In the genomic region with DNA sequence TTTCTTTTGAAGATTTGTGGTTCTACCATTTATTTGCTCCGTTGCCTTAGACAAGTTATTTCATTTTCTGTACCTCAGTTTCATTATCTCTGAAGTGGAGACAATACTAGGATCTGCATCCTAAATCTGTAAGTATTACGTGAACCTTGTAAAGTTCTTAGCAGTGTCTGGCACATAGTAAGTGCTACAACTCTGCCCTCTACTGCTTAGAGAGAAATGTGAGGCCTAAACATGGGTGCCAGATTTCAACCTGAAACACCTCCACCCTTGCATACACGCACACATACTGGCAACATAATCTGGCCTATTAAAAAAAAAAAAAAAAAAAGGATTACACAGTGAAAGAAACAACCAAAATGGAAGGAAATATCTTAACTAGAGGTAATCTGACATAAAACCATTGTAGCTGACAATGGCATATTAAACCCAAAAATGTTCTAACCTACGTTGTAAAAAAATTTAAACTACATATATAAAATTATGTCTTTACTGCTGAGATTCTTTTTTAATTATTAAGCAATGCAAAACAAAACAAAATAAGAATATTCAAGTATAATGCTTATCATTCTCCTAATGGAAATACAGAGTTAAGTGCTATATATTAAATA, we compare ENCODE assay signal across 8 cellular contexts.
DNase-seq lines count a peak whose midpoint lies in the region; ATAC-seq and TF ChIP-seq lines count a peak whose summit lies in the region.

No MANE protein-coding gene starts in this region.

- no peaks in the 10 kb centered on the region for H3F3A ChIP-seq in GM23338 (replicated peaks; ENCODE audit: low read depth)

- no peaks in the 10 kb centered on the region for H3K9me3 Mint-ChIP-seq in GM23338
- no peaks in the 10 kb centered on the region for H3K9me3 Mint-ChIP-seq in nephron
- H3K9me3 Mint-ChIP-seq in effector memory CD8-positive, alpha-beta T cell: peaks cover 0 to 5% of the 10 kb centered on the region in 2 donors

- H3K4me3 Mint-ChIP-seq in GM23338 (no peak overlapping the region), nephron (no peak overlapping the region)
- H3K4me3 Mint-ChIP-seq in effector memory CD8-positive, alpha-beta T cell: no peak overlapping the region

- no peaks in the 10 kb centered on the region for H3K27me3 ChIP-seq in GM23338 (ENCODE audit: insufficient read depth)

- H3K27me3 Mint-ChIP-seq in GM23338 (ENCODE audit: insufficient read depth, low read depth, poor library complexity) (no peaks in the 10 kb centered on the region), nephron (ENCODE audit: low read depth) (no peaks in the 10 kb centered on the region)
- H3K27me3 Mint-ChIP-seq in effector memory CD8-positive, alpha-beta T cell: no peaks in the 10 kb centered on the region

- no peak overlapping the region for H3K27ac ChIP-seq in GM23338 (ENCODE audit: low read depth)

- no peaks in the 10 kb centered on the region for H3K79me2 ChIP-seq in GM23338 (replicated peaks; ENCODE audit: insufficient read depth)

- no peaks in the 10 kb centered on the region for H4K20me1 ChIP-seq in GM23338 (replicated peaks; ENCODE audit: insufficient read depth)

- H3K4me2 ChIP-seq in GM23338: no peak overlapping the region

- peak; percentile 65 for ATAC-seq in GM23338
- no peak for ATAC-seq in effector memory CD8-positive, alpha-beta T cell (replicated peaks)

- no peaks in the 10 kb centered on the region for H3K9me2 ChIP-seq in GM23338 (ENCODE audit: insufficient read depth)

- no peaks in the 10 kb centered on the region for H3K4me1 ChIP-seq in GM23338 (ENCODE audit: insufficient read depth)

- no peaks in the 10 kb centered on the region for H3K4me1 Mint-ChIP-seq in GM23338
- H3K4me1 Mint-ChIP-seq in nephron: peaks cover 5% of the 10 kb centered on the region
- no peaks in the 10 kb centered on the region for H3K4me1 Mint-ChIP-seq in effector memory CD8-positive, alpha-beta T cell (ENCODE audit: low read depth in 2 of 2)

- H3K36me3 ChIP-seq in GM23338 (ENCODE audit: insufficient read depth): no peaks in the 10 kb centered on the region

- no peak overlapping the region for H3K27ac Mint-ChIP-seq in GM23338
- no peak overlapping the region for H3K27ac Mint-ChIP-seq in nephron
- H3K27ac Mint-ChIP-seq in effector memory CD8-positive, alpha-beta T cell: no peak overlapping the region

- TF ChIP-seq CTCF in GM23338 (conservative IDR thresholded peaks at IDR 0.05; ENCODE audit: low read depth in 2 of 2) (peak; percentile 59 to 82), cardiac fibroblast (IDR thresholded peaks at IDR 0.05; ENCODE audit: low read depth, low read length) (peak; percentile 63), nephron (IDR thresholded peaks at IDR 0.05; ENCODE audit: unreplicated experiment in 3 of 3) (peak; percentile 34 to 51 (median 42))

- H3K36me3 Mint-ChIP-seq in GM23338 (ENCODE audit: low read depth) (no peaks in the 10 kb centered on the region), nephron (ENCODE audit: low read depth) (no peaks in the 10 kb centered on the region)
- no peaks in the 10 kb centered on the region for H3K36me3 Mint-ChIP-seq in effector memory CD8-positive, alpha-beta T cell (ENCODE audit: insufficient read depth)

- DNase-seq in GM04504 (ENCODE audit: low read depth) (peak; percentile 16), GM23338 (ENCODE audit: low spot score) (peak; percentile 47), MV-4-11 (lab: John Stamatoyannopoulos, UW) (peak; percentile 42), cardiac fibroblast (ENCODE audit: low read depth in 2 of 2) (peak; percentile 79 to 82)
- no peak for DNase-seq in effector memory CD8-positive, alpha-beta T cell
- no peak for DNase-seq in activated CD4-positive, CD25-positive, alpha-beta regulatory T cell treated with anti-CD3 and anti-CD28 coated beads, Interleukin-2, amount 50 U/mL, for 72 hours
- DNase-seq in effector CD4-positive, alpha-beta T cell: no peak

- no peak overlapping the region for H2AFZ ChIP-seq in GM23338

- no peak overlapping the region for H3K4me3 ChIP-seq in GM23338
- H3K4me3 ChIP-seq in cardiac fibroblast (replicated peaks in 1 of 2; ENCODE audit: low read depth in 2 of 2, low read length in 2 of 2): no peak overlapping the region

TF ChIP-seq in GM23338, 12 proteins besides CTCF, POLR2A, EP300 and RAD21 (continues in another document):
- TF ChIP-seq, protein P1, sequence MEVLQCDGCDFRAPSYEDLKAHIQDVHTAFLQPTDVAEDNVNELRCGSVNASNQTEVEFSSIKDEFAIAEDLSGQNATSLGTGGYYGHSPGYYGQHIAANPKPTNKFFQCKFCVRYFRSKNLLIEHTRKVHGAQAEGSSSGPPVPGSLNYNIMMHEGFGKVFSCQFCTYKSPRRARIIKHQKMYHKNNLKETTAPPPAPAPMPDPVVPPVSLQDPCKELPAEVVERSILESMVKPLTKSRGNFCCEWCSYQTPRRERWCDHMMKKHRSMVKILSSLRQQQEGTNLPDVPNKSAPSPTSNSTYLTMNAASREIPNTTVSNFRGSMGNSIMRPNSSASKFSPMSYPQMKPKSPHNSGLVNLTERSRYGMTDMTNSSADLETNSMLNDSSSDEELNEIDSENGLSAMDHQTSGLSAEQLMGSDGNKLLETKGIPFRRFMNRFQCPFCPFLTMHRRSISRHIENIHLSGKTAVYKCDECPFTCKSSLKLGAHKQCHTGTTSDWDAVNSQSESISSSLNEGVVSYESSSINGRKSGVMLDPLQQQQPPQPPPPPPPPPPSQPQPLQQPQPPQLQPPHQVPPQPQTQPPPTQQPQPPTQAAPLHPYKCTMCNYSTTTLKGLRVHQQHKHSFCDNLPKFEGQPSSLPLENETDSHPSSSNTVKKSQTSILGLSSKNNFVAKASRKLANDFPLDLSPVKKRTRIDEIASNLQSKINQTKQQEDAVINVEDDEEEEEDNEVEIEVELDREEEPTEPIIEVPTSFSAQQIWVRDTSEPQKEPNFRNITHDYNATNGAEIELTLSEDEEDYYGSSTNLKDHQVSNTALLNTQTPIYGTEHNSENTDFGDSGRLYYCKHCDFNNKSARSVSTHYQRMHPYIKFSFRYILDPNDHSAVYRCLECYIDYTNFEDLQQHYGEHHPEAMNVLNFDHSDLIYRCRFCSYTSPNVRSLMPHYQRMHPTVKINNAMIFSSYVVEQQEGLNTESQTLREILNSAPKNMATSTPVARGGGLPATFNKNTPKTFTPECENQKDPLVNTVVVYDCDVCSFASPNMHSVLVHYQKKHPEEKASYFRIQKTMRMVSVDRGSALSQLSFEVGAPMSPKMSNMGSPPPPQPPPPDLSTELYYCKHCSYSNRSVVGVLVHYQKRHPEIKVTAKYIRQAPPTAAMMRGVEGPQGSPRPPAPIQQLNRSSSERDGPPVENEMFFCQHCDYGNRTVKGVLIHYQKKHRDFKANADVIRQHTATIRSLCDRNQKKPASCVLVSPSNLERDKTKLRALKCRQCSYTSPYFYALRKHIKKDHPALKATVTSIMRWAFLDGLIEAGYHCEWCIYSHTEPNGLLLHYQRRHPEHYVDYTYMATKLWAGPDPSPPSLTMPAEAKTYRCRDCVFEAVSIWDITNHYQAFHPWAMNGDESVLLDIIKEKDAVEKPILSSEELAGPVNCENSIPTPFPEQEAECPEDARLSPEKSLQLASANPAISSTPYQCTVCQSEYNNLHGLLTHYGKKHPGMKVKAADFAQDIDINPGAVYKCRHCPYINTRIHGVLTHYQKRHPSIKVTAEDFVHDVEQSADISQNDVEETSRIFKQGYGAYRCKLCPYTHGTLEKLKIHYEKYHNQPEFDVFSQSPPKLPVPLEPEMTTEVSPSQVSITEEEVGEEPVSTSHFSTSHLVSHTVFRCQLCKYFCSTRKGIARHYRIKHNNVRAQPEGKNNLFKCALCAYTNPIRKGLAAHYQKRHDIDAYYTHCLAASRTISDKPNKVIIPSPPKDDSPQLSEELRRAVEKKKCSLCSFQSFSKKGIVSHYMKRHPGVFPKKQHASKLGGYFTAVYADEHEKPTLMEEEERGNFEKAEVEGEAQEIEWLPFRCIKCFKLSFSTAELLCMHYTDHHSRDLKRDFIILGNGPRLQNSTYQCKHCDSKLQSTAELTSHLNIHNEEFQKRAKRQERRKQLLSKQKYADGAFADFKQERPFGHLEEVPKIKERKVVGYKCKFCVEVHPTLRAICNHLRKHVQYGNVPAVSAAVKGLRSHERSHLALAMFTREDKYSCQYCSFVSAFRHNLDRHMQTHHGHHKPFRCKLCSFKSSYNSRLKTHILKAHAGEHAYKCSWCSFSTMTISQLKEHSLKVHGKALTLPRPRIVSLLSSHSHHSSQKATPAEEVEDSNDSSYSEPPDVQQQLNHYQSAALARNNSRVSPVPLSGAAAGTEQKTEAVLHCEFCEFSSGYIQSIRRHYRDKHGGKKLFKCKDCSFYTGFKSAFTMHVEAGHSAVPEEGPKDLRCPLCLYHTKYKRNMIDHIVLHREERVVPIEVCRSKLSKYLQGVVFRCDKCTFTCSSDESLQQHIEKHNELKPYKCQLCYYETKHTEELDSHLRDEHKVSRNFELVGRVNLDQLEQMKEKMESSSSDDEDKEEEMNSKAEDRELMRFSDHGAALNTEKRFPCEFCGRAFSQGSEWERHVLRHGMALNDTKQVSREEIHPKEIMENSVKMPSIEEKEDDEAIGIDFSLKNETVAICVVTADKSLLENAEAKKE (CRISPR knock-in tag; IDR thresholded peaks at IDR 0.05): no peak
- TF ChIP-seq STAT1 (IDR thresholded peaks at IDR 0.05; ENCODE audit: unreplicated experiment): no peak
- TF ChIP-seq, protein P2, sequence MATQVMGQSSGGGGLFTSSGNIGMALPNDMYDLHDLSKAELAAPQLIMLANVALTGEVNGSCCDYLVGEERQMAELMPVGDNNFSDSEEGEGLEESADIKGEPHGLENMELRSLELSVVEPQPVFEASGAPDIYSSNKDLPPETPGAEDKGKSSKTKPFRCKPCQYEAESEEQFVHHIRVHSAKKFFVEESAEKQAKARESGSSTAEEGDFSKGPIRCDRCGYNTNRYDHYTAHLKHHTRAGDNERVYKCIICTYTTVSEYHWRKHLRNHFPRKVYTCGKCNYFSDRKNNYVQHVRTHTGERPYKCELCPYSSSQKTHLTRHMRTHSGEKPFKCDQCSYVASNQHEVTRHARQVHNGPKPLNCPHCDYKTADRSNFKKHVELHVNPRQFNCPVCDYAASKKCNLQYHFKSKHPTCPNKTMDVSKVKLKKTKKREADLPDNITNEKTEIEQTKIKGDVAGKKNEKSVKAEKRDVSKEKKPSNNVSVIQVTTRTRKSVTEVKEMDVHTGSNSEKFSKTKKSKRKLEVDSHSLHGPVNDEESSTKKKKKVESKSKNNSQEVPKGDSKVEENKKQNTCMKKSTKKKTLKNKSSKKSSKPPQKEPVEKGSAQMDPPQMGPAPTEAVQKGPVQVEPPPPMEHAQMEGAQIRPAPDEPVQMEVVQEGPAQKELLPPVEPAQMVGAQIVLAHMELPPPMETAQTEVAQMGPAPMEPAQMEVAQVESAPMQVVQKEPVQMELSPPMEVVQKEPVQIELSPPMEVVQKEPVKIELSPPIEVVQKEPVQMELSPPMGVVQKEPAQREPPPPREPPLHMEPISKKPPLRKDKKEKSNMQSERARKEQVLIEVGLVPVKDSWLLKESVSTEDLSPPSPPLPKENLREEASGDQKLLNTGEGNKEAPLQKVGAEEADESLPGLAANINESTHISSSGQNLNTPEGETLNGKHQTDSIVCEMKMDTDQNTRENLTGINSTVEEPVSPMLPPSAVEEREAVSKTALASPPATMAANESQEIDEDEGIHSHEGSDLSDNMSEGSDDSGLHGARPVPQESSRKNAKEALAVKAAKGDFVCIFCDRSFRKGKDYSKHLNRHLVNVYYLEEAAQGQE (IDR thresholded peaks at IDR 0.05; ENCODE audit: unreplicated experiment): no peak
- TF ChIP-seq CREB1 (CRISPR knock-in tag; IDR thresholded peaks at IDR 0.05; ENCODE audit: low read depth): no peak

Comparison
In these comparisons a context has a peak if more than half of its experiments do, and no peak if none do; other contexts are left out.
1. DNase-seq: peak in GM04504 (single experiment), GM23338 (single experiment), MV-4-11 (single experiment) and cardiac fibroblast (2 of 2); none in effector memory CD8-positive, alpha-beta T cell (0 of 3), activated CD4-positive, CD25-positive, alpha-beta regulatory T cell treated with anti-CD3 and anti-CD28 coated beads, Interleukin-2, amount 50 U/mL, for 72 hours (single experiment) and effector CD4-positive, alpha-beta T cell (single experiment).
2. Peak in every context shown above with its lines, with median percentiles within 50 percentile points of each other: CTCF ChIP-seq.